28 cellular contexts compared by ENCODE assay signal in genomic region chr6:150213301-150213700, GRCh38.
"Had no signal": no experiment of that assay in that cellular context is flagged by ENCODE, and none has a peak within 500 bp of the region (broad histone marks: within the 10 kb centered on the region; RNA-seq: fewer than 3 reads in every experiment).

No MANE protein-coding gene starts in this region.

- H3K27ac Mint-ChIP-seq: naive thymus-derived CD8-positive, alpha-beta T cell; stimulated activated effector memory CD8-positive, alpha-beta T cell treated with anti-CD3 and anti-CD28 coated beads, Interleukin-12 subunit alpha, Interleukin-12 subunit beta, amount 100 ng/mL, for 72 hours; stimulated activated naive CD8-positive, alpha-beta T cell treated with anti-CD3 and anti-CD28 coated beads, Interleukin-15, Interleukin-2, amounts not matched to agents 100 ng/mL and 50 ng/mL, for 24 hours had no signal

- FAIRE-seq: pancreas, urothelium cell line had no signal

- ATAC-seq: left cardiac atrium; naive thymus-derived CD8-positive, alpha-beta T cell; sciatic nerve; stimulated activated effector memory CD8-positive, alpha-beta T cell treated with anti-CD3 and anti-CD28 coated beads, Interleukin-12 subunit alpha, Interleukin-12 subunit beta, amount 100 ng/mL, for 72 hours; upper lobe of right lung had no signal

- H3K36me3 ChIP-seq: left ventricle myocardium inferior, pancreas, prostate gland, suprapubic skin, thoracic aorta, tibial artery, upper lobe of right lung had no signal

- H3K9me3 Mint-ChIP-seq: nephron; neural crest cell; stimulated activated effector memory CD8-positive, alpha-beta T cell treated with anti-CD3 and anti-CD28 coated beads, Interleukin-12 subunit alpha, Interleukin-12 subunit beta, amount 100 ng/mL, for 72 hours; stimulated activated naive CD8-positive, alpha-beta T cell treated with anti-CD3 and anti-CD28 coated beads, Interleukin-15, Interleukin-2, amounts not matched to agents 100 ng/mL and 50 ng/mL, for 24 hours had no signal

- H3K27me3 ChIP-seq: pancreas, suprapubic skin, upper lobe of right lung had no signal

- H3K4me3 Mint-ChIP-seq: naive thymus-derived CD8-positive, alpha-beta T cell; nephron; neural crest cell; stimulated activated effector memory CD8-positive, alpha-beta T cell treated with anti-CD3 and anti-CD28 coated beads, Interleukin-12 subunit alpha, Interleukin-12 subunit beta, amount 100 ng/mL, for 72 hours; stimulated activated naive CD8-positive, alpha-beta T cell treated with anti-CD3 and anti-CD28 coated beads, Interleukin-15, Interleukin-2, amounts not matched to agents 100 ng/mL and 50 ng/mL, for 24 hours had no signal

- H3K4me3 ChIP-seq: left ventricle myocardium inferior, lung, pancreas, prostate gland, skin epidermis, suprapubic skin, thoracic aorta, tibial artery, upper lobe of right lung had no signal

- H3K4me1 ChIP-seq: pancreas, prostate gland, tibial artery had no signal

- H3K9me3 ChIP-seq: left ventricle myocardium inferior, pancreas, prostate gland, suprapubic skin, thoracic aorta, tibial artery, upper lobe of right lung had no signal

- H3K4me1 Mint-ChIP-seq: stimulated activated effector memory CD8-positive, alpha-beta T cell treated with anti-CD3 and anti-CD28 coated beads, Interleukin-12 subunit alpha, Interleukin-12 subunit beta, amount 100 ng/mL, for 72 hours had no signal

- H3K36me3 Mint-ChIP-seq: naive thymus-derived CD8-positive, alpha-beta T cell; stimulated activated effector memory CD8-positive, alpha-beta T cell treated with anti-CD3 and anti-CD28 coated beads, Interleukin-12 subunit alpha, Interleukin-12 subunit beta, amount 100 ng/mL, for 72 hours had no signal

- DNase-seq: hippocampal formation; kidney glomerular epithelial cell; left cardiac atrium; left ventricle myocardium inferior; mesendoderm; midbrain; naive thymus-derived CD8-positive, alpha-beta T cell; nucleus accumbens; pancreas; posterior cingulate gyrus; retina; right cardiac atrium; stimulated activated CD4-positive, alpha-beta T cell treated with anti-CD3 and anti-CD28 coated beads, Interleukin-4, amount 100 ng/mL, for 24 hours; stimulated activated naive CD4-positive, alpha-beta T cell; tibial artery; trophoblast cell; upper lobe of right lung had no signal

- H3K27ac ChIP-seq: left ventricle myocardium inferior, pancreas, prostate gland, skin epidermis, suprapubic skin, thoracic aorta, tibial artery, upper lobe of right lung had no signal
